Comparison of ENCODE assay signal across 1 cellular context in genomic region chr5:92694067-92694466, GRCh38.
TF ChIP-seq lines count a peak whose summit lies in the region.

No MANE protein-coding gene starts in this region.

TF ChIP-seq in GM23338, 12 proteins besides CTCF, POLR2A, EP300 and RAD21 (continued from another document):
- TF ChIP-seq, protein P1, sequence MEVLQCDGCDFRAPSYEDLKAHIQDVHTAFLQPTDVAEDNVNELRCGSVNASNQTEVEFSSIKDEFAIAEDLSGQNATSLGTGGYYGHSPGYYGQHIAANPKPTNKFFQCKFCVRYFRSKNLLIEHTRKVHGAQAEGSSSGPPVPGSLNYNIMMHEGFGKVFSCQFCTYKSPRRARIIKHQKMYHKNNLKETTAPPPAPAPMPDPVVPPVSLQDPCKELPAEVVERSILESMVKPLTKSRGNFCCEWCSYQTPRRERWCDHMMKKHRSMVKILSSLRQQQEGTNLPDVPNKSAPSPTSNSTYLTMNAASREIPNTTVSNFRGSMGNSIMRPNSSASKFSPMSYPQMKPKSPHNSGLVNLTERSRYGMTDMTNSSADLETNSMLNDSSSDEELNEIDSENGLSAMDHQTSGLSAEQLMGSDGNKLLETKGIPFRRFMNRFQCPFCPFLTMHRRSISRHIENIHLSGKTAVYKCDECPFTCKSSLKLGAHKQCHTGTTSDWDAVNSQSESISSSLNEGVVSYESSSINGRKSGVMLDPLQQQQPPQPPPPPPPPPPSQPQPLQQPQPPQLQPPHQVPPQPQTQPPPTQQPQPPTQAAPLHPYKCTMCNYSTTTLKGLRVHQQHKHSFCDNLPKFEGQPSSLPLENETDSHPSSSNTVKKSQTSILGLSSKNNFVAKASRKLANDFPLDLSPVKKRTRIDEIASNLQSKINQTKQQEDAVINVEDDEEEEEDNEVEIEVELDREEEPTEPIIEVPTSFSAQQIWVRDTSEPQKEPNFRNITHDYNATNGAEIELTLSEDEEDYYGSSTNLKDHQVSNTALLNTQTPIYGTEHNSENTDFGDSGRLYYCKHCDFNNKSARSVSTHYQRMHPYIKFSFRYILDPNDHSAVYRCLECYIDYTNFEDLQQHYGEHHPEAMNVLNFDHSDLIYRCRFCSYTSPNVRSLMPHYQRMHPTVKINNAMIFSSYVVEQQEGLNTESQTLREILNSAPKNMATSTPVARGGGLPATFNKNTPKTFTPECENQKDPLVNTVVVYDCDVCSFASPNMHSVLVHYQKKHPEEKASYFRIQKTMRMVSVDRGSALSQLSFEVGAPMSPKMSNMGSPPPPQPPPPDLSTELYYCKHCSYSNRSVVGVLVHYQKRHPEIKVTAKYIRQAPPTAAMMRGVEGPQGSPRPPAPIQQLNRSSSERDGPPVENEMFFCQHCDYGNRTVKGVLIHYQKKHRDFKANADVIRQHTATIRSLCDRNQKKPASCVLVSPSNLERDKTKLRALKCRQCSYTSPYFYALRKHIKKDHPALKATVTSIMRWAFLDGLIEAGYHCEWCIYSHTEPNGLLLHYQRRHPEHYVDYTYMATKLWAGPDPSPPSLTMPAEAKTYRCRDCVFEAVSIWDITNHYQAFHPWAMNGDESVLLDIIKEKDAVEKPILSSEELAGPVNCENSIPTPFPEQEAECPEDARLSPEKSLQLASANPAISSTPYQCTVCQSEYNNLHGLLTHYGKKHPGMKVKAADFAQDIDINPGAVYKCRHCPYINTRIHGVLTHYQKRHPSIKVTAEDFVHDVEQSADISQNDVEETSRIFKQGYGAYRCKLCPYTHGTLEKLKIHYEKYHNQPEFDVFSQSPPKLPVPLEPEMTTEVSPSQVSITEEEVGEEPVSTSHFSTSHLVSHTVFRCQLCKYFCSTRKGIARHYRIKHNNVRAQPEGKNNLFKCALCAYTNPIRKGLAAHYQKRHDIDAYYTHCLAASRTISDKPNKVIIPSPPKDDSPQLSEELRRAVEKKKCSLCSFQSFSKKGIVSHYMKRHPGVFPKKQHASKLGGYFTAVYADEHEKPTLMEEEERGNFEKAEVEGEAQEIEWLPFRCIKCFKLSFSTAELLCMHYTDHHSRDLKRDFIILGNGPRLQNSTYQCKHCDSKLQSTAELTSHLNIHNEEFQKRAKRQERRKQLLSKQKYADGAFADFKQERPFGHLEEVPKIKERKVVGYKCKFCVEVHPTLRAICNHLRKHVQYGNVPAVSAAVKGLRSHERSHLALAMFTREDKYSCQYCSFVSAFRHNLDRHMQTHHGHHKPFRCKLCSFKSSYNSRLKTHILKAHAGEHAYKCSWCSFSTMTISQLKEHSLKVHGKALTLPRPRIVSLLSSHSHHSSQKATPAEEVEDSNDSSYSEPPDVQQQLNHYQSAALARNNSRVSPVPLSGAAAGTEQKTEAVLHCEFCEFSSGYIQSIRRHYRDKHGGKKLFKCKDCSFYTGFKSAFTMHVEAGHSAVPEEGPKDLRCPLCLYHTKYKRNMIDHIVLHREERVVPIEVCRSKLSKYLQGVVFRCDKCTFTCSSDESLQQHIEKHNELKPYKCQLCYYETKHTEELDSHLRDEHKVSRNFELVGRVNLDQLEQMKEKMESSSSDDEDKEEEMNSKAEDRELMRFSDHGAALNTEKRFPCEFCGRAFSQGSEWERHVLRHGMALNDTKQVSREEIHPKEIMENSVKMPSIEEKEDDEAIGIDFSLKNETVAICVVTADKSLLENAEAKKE (CRISPR knock-in tag; IDR thresholded peaks at IDR 0.05): no peak
- TF ChIP-seq EZH2phosphoT487 (IDR thresholded peaks at IDR 0.05; ENCODE audit: unreplicated experiment) (no peak), STAT1 (IDR thresholded peaks at IDR 0.05; ENCODE audit: unreplicated experiment) (no peak)
